25 cellular contexts compared by ENCODE assay signal in the genomic region with DNA sequence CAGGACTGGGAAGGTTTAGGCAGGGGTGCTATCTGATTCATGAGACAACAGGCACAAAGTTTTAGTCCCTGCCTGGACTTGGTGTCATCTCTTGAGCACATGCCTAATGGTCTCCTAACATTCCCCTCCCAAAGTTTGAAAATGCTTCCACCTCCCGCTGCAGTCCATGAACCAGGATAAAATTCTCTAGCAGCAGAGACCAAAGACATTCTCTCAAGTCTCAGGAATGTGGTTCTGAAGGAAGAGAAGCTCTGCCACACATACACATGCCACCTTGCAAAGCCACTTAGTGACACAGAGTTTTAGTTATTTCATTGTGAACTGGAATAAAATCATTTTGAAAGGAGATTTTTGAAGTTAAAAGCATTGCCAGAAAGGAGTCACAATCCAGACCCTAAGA. TPM values are rescaled to one million over a fixed set of nuclear protein-coding genes. Genes with fewer than 3 reads are reported as not detected.
DNase-seq lines count a peak whose midpoint lies in the region; ATAC-seq, FAIRE-seq and TF ChIP-seq lines count a peak whose summit lies in the region.
"Had no signal": no experiment of that assay in that cellular context is flagged by ENCODE, and none has a peak within 500 bp of the region (broad histone marks: within the 10 kb centered on the region; RNA-seq: fewer than 3 reads in every experiment).

No MANE protein-coding gene starts in this region.

- intact Hi-C loops in left lung (cut with DNase I): no loop called here

- H3K36me3 ChIP-seq in SJSA1 (no peaks in the 10 kb centered on the region), left lung (no peaks in the 10 kb centered on the region)
- H3K36me3 ChIP-seq: BE2C, heart right ventricle had no signal

- no peak for TF ChIP-seq POLR2A in H54 (IDR thresholded peaks at IDR 0.05; ENCODE audit: low read depth, low read length)

- TF ChIP-seq CTCF in left lung (IDR thresholded peaks at IDR 0.05): no peak

- H3K27ac ChIP-seq in SJSA1: peak overlapping the region; percentile 92
- no peak overlapping the region for H3K27ac ChIP-seq in left lung
- H3K27ac ChIP-seq: 22Rv1, dorsolateral prefrontal cortex, heart right ventricle, RWPE1, VCaP had no signal

- FAIRE-seq in H54 (lab: Jason Lieb, UNC): peak; percentile 75
- FAIRE-seq: GM12892 had no signal

- H3K4me1 ChIP-seq in SJSA1 (replicated peaks): peaks cover 64% of the 10 kb centered on the region
- H3K4me1 ChIP-seq in left lung: no peaks in the 10 kb centered on the region
- H3K4me1 ChIP-seq: BE2C had no signal

- H3K27me3 ChIP-seq in SJSA1 (replicated peaks) (no peaks in the 10 kb centered on the region), left lung (no peaks in the 10 kb centered on the region)
- H3K27me3 ChIP-seq: BE2C, dorsolateral prefrontal cortex, heart right ventricle had no signal

- H3K9me3 ChIP-seq in SJSA1 (replicated peaks): no peaks in the 10 kb centered on the region
- no peaks in the 10 kb centered on the region for H3K9me3 ChIP-seq in left lung
- H3K9me3 ChIP-seq: BE2C, heart right ventricle had no signal

- no peak for ATAC-seq in left lung
- no peak for ATAC-seq in HG02938 (IDR thresholded peaks at IDR 0.05; ENCODE audit: unreplicated experiment)

- DNase-seq in A172 (ENCODE audit: low spot score) (peak; percentile 21), H54 (ENCODE audit: insufficient read length, low spot score) (no peak), SJSA1 (ENCODE audit: low read depth in 1 of 2, low spot score in 2 of 2) (peak in 1 of 2 experiments; percentile 66), fibroblast of peridontal ligament (ENCODE audit: extremely low read depth) (peak; percentile 9), left lung (no peak)
- no peak for DNase-seq in stimulated activated CD4-positive, alpha-beta T cell treated with anti-CD3 and anti-CD28 coated beads, Interleukin-2, amount 100 ng/mL, for 24 hours
- no peak for DNase-seq in stimulated activated CD8-positive, alpha-beta memory T cell treated with anti-CD3 and anti-CD28 coated beads, Interleukin-4, amount 100 ng/mL, for 48 hours
- DNase-seq: activated CD4-positive, alpha-beta T cell treated with anti-CD3 and anti-CD28 coated beads, Interleukin-2, amount 10 ng/mL, durations not matched to agents 24 days and 14 days; activated naive CD4-positive, alpha-beta T cell treated with anti-CD3 and anti-CD28 coated beads, Interleukin-2, amount 10 ng/mL, durations not matched to agents 7 days and 5 days; activated T-cell treated with anti-CD3 and anti-CD28 coated beads, Interleukin-2, amount 50 U/mL, for 48 hours; amniotic stem cell; BE2C; dorsolateral prefrontal cortex; mammary epithelial cell; NCI-H1048; NCI-H187; NCI-H526 treated with DMSO at 0.1 percent for 48 hours had no signal

- H3K4me3 ChIP-seq in SJSA1 (no peak overlapping the region), left lung (no peak overlapping the region)
- H3K4me3 ChIP-seq: dorsolateral prefrontal cortex, heart right ventricle had no signal

RNA-seq across cellular contexts. Expression of gene OR51B6, which starts 15.5 kb away (rescaled TPM):
- total RNA-seq in A172 (2014; rRNA removed; shearing (Covaris generic)): not detected in 2 replicates
- total RNA-seq in SJSA1 (2014; rRNA removed; shearing (Covaris generic)): not detected in 2 replicates
- not detected for total RNA-seq in left lung
- total RNA-seq: activated CD4-positive, alpha-beta T cell treated with anti-CD3 and anti-CD28 coated beads, Interleukin-2, amount 10 ng/mL, durations not matched to agents 24 days and 14 days; fibroblast of villous mesenchyme; heart right ventricle; mammary epithelial cell; progenitor cell of endocrine pancreas had no signal

RNA-seq across cellular contexts. Expression of gene OR51M1, which starts 16.8 kb away (rescaled TPM):
- total RNA-seq in A172 (2014; rRNA removed; shearing (Covaris generic)): not detected in 2 replicates
- not detected in 2 replicates for total RNA-seq in SJSA1 (2014; rRNA removed; shearing (Covaris generic))
- not detected for total RNA-seq in left lung
- total RNA-seq: activated CD4-positive, alpha-beta T cell treated with anti-CD3 and anti-CD28 coated beads, Interleukin-2, amount 10 ng/mL, durations not matched to agents 24 days and 14 days; fibroblast of villous mesenchyme; heart right ventricle; mammary epithelial cell; progenitor cell of endocrine pancreas had no signal

RNA-seq across cellular contexts. Expression of gene OR51B5, which starts 23.5 kb away (rescaled TPM):
- 17.4 and 17.7 TPM in 2 replicates for total RNA-seq in A172 (2014; rRNA removed; shearing (Covaris generic))
- 0.39 TPM in 1 of 2 replicates, not detected in the other for total RNA-seq in SJSA1 (2014; rRNA removed; shearing (Covaris generic))
- under 1 TPM; 0.29 to 0.41 TPM for total RNA-seq in left lung
- total RNA-seq: activated CD4-positive, alpha-beta T cell treated with anti-CD3 and anti-CD28 coated beads, Interleukin-2, amount 10 ng/mL, durations not matched to agents 24 days and 14 days; mammary epithelial cell had no signal

RNA-seq across cellular contexts. Expression of gene OR51B2, which starts 42.8 kb away (rescaled TPM):
- total RNA-seq in A172 (2014; rRNA removed; shearing (Covaris generic)): 0.29 and 1.5 TPM in 2 replicates
- not detected in 2 replicates for total RNA-seq in SJSA1 (2014; rRNA removed; shearing (Covaris generic))
- total RNA-seq in left lung: not detected
- total RNA-seq: activated CD4-positive, alpha-beta T cell treated with anti-CD3 and anti-CD28 coated beads, Interleukin-2, amount 10 ng/mL, durations not matched to agents 24 days and 14 days; fibroblast of villous mesenchyme; heart right ventricle; mammary epithelial cell; progenitor cell of endocrine pancreas had no signal

RNA-seq across cellular contexts. Expression of gene OR51Q1, which starts 55.1 kb away (rescaled TPM):
- total RNA-seq in A172 (2014; rRNA removed; shearing (Covaris generic)): not detected in 2 replicates
- total RNA-seq in SJSA1 (2014; rRNA removed; shearing (Covaris generic)): not detected in 2 replicates
- total RNA-seq in left lung: not detected
- total RNA-seq: activated CD4-positive, alpha-beta T cell treated with anti-CD3 and anti-CD28 coated beads, Interleukin-2, amount 10 ng/mL, durations not matched to agents 24 days and 14 days; fibroblast of villous mesenchyme; heart right ventricle; mammary epithelial cell; progenitor cell of endocrine pancreas had no signal

Comparison
In these comparisons a context has a peak if more than half of its experiments do, and no peak if none do; other contexts are left out.
1. DNase-seq: peak in A172 (single experiment) and fibroblast of peridontal ligament (single experiment); none in H54 (single experiment), stimulated activated CD4-positive, alpha-beta T cell treated with anti-CD3 and anti-CD28 coated beads, Interleukin-2, amount 100 ng/mL, for 24 hours (0 of 2), stimulated activated CD8-positive, alpha-beta memory T cell treated with anti-CD3 and anti-CD28 coated beads, Interleukin-4, amount 100 ng/mL, for 48 hours (single experiment) and left lung (0 of 2).
2. RNA of gene OR51B5, which starts 23.5 kb away (total RNA-seq): 17.4 to 17.7 TPM in A172; 0.29 to 0.41 TPM in left lung and 0.39 TPM in SJSA1; every median in the first group is over 10 times any median in the second.